Comparison of ENCODE assay signal across 29 cellular contexts in the genomic region with DNA sequence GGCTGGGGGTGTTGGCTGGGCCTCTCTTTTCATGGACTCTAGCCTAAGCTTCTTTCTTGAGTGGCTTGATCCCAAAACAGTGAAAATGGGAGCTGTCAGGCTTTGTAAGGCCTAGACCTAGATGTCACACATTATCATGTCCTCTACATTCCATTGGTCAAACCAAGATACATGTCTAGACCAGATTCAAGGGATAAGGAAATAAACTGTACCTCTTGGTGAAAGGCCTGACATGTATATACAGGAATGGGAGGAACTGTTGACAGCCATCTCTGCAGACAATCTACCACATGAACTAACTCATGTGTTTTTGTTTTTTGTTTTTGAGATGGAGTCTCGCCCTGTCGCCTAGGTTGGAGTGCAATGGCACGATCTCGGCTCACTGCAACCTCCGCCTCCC.
"Had no signal": no experiment of that assay in that cellular context is flagged by ENCODE, and none has a peak within 500 bp of the region (broad histone marks: within the 10 kb centered on the region; RNA-seq: fewer than 3 reads in every experiment).

No MANE protein-coding gene starts in this region.

- FAIRE-seq: pancreas, urothelium cell line had no signal

- DNase-seq: head of caudate nucleus; hippocampal formation; left cardiac atrium; left ventricle myocardium superior; mesendoderm; naive thymus-derived CD4-positive, alpha-beta T cell; pancreas; retina; right cardiac atrium; stimulated activated CD4-positive, alpha-beta T cell treated with anti-CD3 and anti-CD28 coated beads, Interleukin-12 subunit alpha, Interleukin-12 subunit beta, amount 100 ng/mL, for 4 hours; stimulated activated CD4-positive, alpha-beta T cell treated with anti-CD3 and anti-CD28 coated beads, Interleukin-15, amount 100 ng/mL, for 24 hours; stimulated activated CD4-positive, alpha-beta T cell treated with anti-CD3 and anti-CD28 coated beads, Interleukin-2, amount 100 ng/mL, for 24 hours; stimulated activated CD4-positive, alpha-beta T cell treated with anti-CD3 and anti-CD28 coated beads, Interleukin-4, amount 100 ng/mL, for 1 hour; stimulated activated naive B cell treated with anti-CD40 and anti-IgM and Interleukin-4, amounts not matched to agents 10 μg/mL and 1 μg/mL and 100 μg/mL, for 72 hours; stimulated activated naive CD8-positive, alpha-beta T cell treated with anti-CD3 and anti-CD28 coated beads, Interleukin-15, Interleukin-2, amounts not matched to agents 100 U/mL and 50 U/mL, for 24 hours; stomach; tibial artery; trophoblast cell; upper lobe of right lung had no signal

- H3K27ac Mint-ChIP-seq: mesothelial cell of epicardium; naive thymus-derived CD4-positive, alpha-beta T cell; natural killer cell treated with Interleukin-12 subunit alpha and Interleukin-12 subunit beta and Interleukin-15 and Interleukin-18, amount 100 ng/mL, for 72 hours; stimulated activated naive B cell treated with anti-CD40 and anti-IgM and Interleukin-4, amounts not matched to agents 10 μg/mL and 1 μg/mL and 100 μg/mL, for 72 hours had no signal

- H3K4me1 Mint-ChIP-seq: mesothelial cell of epicardium; naive thymus-derived CD4-positive, alpha-beta T cell; stimulated activated naive B cell treated with anti-CD40 and anti-IgM and Interleukin-4, amounts not matched to agents 10 μg/mL and 1 μg/mL and 100 μg/mL, for 72 hours had no signal

- H3K9me3 Mint-ChIP-seq: mesothelial cell of epicardium; natural killer cell treated with Interleukin-12 subunit alpha and Interleukin-12 subunit beta and Interleukin-15 and Interleukin-18, amount 100 ng/mL, for 72 hours; stimulated activated naive B cell treated with anti-CD40 and anti-IgM and Interleukin-4, amounts not matched to agents 10 μg/mL and 1 μg/mL and 100 μg/mL, for 72 hours had no signal

- H3K9me3 ChIP-seq: lower lobe of right lung, pancreas, prostate gland, stomach, suprapubic skin, thoracic aorta, tibial artery, upper lobe of right lung had no signal

- H3K27ac ChIP-seq: lower lobe of right lung, pancreas, prostate gland, skin epidermis, stomach, suprapubic skin, thoracic aorta, tibial artery, upper lobe of right lung had no signal

- H3K4me3 ChIP-seq: lower lobe of right lung, pancreas, prostate gland, skin epidermis, stomach, suprapubic skin, thoracic aorta, tibial artery, upper lobe of right lung had no signal

- H3K4me3 Mint-ChIP-seq: mesothelial cell of epicardium; naive thymus-derived CD4-positive, alpha-beta T cell; natural killer cell treated with Interleukin-12 subunit alpha and Interleukin-12 subunit beta and Interleukin-15 and Interleukin-18, amount 100 ng/mL, for 72 hours; stimulated activated naive B cell treated with anti-CD40 and anti-IgM and Interleukin-4, amounts not matched to agents 10 μg/mL and 1 μg/mL and 100 μg/mL, for 72 hours had no signal

- H3K36me3 Mint-ChIP-seq: mesothelial cell of epicardium; naive thymus-derived CD4-positive, alpha-beta T cell; natural killer cell treated with Interleukin-12 subunit alpha and Interleukin-12 subunit beta and Interleukin-15 and Interleukin-18, amount 100 ng/mL, for 72 hours; stimulated activated naive B cell treated with anti-CD40 and anti-IgM and Interleukin-4, amounts not matched to agents 10 μg/mL and 1 μg/mL and 100 μg/mL, for 72 hours had no signal

- ATAC-seq: left cardiac atrium; left lobe of liver; left ventricle myocardium superior; lower lobe of right lung; naive thymus-derived CD4-positive, alpha-beta T cell; natural killer cell treated with Interleukin-12 subunit alpha and Interleukin-12 subunit beta and Interleukin-15 and Interleukin-18, amount 100 ng/mL, for 72 hours; pancreas; right cardiac atrium; sciatic nerve; stimulated activated naive B cell treated with anti-CD40 and anti-IgM and Interleukin-4, amounts not matched to agents 10 μg/mL and 1 μg/mL and 100 μg/mL, for 72 hours; stimulated activated naive CD8-positive, alpha-beta T cell treated with anti-CD3 and anti-CD28 coated beads, Interleukin-15, Interleukin-2, amounts not matched to agents 100 U/mL and 50 U/mL, for 24 hours; upper lobe of right lung had no signal

- H3K27me3 ChIP-seq: pancreas, stomach, suprapubic skin, tibial artery, upper lobe of right lung had no signal

- H3K4me1 ChIP-seq: lower lobe of right lung, pancreas, prostate gland, stomach, suprapubic skin, tibial artery had no signal

- H3K36me3 ChIP-seq: lower lobe of right lung, pancreas, prostate gland, stomach, suprapubic skin, thoracic aorta, tibial artery, upper lobe of right lung had no signal
